In the genomic region with DNA sequence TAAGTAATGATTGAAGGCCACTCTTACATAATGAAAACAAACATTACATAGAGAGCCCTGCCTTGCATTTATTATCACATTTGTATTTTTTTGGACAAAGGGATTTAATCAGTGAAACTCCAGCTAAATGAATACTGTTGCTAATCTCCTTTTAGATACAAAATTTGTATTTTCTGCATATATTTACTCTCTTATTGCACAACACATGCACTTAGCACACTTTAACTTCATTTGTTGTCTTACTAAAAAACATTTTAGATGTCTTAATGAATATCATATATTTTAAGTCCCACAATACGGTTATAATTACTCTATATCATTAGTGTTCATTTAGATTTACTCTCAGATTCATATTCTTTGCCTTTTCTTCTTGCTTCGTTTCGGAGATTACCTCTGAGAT, we compare ENCODE assay signal across 28 cellular contexts.
DNase-seq lines count a peak whose midpoint lies in the region; ATAC-seq, FAIRE-seq and TF ChIP-seq lines count a peak whose summit lies in the region.
"Had no signal": no experiment of that assay in that cellular context is flagged by ENCODE, and none has a peak within 500 bp of the region (broad histone marks: within the 10 kb centered on the region; RNA-seq: fewer than 3 reads in every experiment).

No MANE protein-coding gene starts in this region.

- no peak overlapping the region for H3K4me3 ChIP-seq in HepG2 (replicated peaks in 1 of 3; ENCODE audit: insufficient read depth in 1 of 3, low read depth in 2 of 3, low read length in 3 of 3)
- no peak overlapping the region for H3K4me3 ChIP-seq in right lobe of liver
- no peak overlapping the region for H3K4me3 ChIP-seq in IMR-90 (ENCODE audit: insufficient read depth, low read depth, low read length)
- no peak overlapping the region for H3K4me3 ChIP-seq in neural progenitor cell
- H3K4me3 ChIP-seq: BLaER1, GM12878 had no signal

- CTCF ChIA-PET in HepG2 (lab: Yijun Ruan, JAX; ENCODE audit: low intra/inter-chr PET ratio, low total read pairs) (no interaction called here), IMR-90 (lab: Yijun Ruan, JAX) (interaction anchor here (0.6 kb wide), 1 partner anchor 484 kb away, joined by 3 read pairs; no protein-coding TSS in a partner anchor)

- H2BK120ac ChIP-seq in IMR-90 (ENCODE audit: low read depth, low read length), result no peak overlapping the region

- no peak overlapping the region for H2AK5ac ChIP-seq in IMR-90 (ENCODE audit: low read depth, low read length)

- in situ Hi-C loops in HepG2 (cut with HindIII; ENCODE audit: extremely low pct_ligation_motif_present, low pct_unique_long_range_greater_than_20kb) (no loop called here), IMR-90 (cut with MboI; ENCODE audit: low sequenced_read_pairs) (no loop called here)

- no peaks in the 10 kb centered on the region for H3K36me3 Mint-ChIP-seq in neural progenitor cell
- H3K36me3 Mint-ChIP-seq: CD14-positive monocyte; CD4-positive, alpha-beta memory T cell; CD4-positive, CD25-positive, alpha-beta regulatory T cell; CD8-positive, alpha-beta memory T cell had no signal

- H3K4ac ChIP-seq in IMR-90 (ENCODE audit: low read depth, low read length), result no peak overlapping the region

- no peaks in the 10 kb centered on the region for H3K27me3 ChIP-seq in HepG2 (ENCODE audit: control insufficient read depth in 1 of 2, insufficient read depth in 2 of 2, low read length in 2 of 2)
- H3K27me3 ChIP-seq in right lobe of liver, result no peaks in the 10 kb centered on the region
- H3K27me3 ChIP-seq in IMR-90 (ENCODE audit: control insufficient read depth, insufficient read depth, low read length), result no peaks in the 10 kb centered on the region
- no peaks in the 10 kb centered on the region for H3K27me3 ChIP-seq in neural progenitor cell
- H3K27me3 ChIP-seq: BE2C, BLaER1 had no signal

- no peak overlapping the region for H2AFZ ChIP-seq in HepG2 (ENCODE audit: low read length)
- no peak overlapping the region for H2AFZ ChIP-seq in IMR-90 (replicated peaks; ENCODE audit: low read length, poor library complexity)
- peak overlapping the region; percentile 23 for H2AFZ ChIP-seq in neural progenitor cell (replicated peaks)

- H3K9me1 ChIP-seq in IMR-90 (ENCODE audit: insufficient read depth, low read length), result no peaks in the 10 kb centered on the region

- H3K4me2 ChIP-seq in HepG2 (ENCODE audit: low read depth, low read length), result no peak overlapping the region
- no peak overlapping the region for H3K4me2 ChIP-seq in IMR-90 (ENCODE audit: low read depth, low read length)
- no peak overlapping the region for H3K4me2 ChIP-seq in neural progenitor cell
- H3K4me2 ChIP-seq: BLaER1 had no signal

- no peak overlapping the region for H3K27ac Mint-ChIP-seq in neural progenitor cell
- H3K27ac Mint-ChIP-seq: CD14-positive monocyte; CD4-positive, alpha-beta memory T cell; CD4-positive, CD25-positive, alpha-beta regulatory T cell; CD8-positive, alpha-beta memory T cell had no signal

- H3K79me2 ChIP-seq in HepG2 (ENCODE audit: insufficient read depth, low read length) (no peaks in the 10 kb centered on the region), neural progenitor cell (ENCODE audit: low read depth) (no peaks in the 10 kb centered on the region)

- intact Hi-C loops in HepG2 (cut with micrococcal nuclease; ENCODE audit: unreplicated experiment) (no loop called here), right lobe of liver (cut with DNase I) (no loop called here), IMR-90 (cut with micrococcal nuclease) (no loop called here)

- H3K18ac ChIP-seq in IMR-90 (ENCODE audit: low read depth, low read length), result no peak overlapping the region

- no peaks in the 10 kb centered on the region for H3K9me3 ChIP-seq in HepG2 (ENCODE audit: low read length)
- H3K9me3 ChIP-seq in right lobe of liver, result no peaks in the 10 kb centered on the region
- H3K9me3 ChIP-seq in IMR-90 (ENCODE audit: control insufficient read depth, insufficient read depth, low read length), result no peaks in the 10 kb centered on the region
- H3K9me3 ChIP-seq in neural progenitor cell (ENCODE audit: low read depth), result no peaks in the 10 kb centered on the region
- H3K9me3 ChIP-seq: BE2C, BLaER1 had no signal

- H3K9ac ChIP-seq in HepG2 (ENCODE audit: insufficient read depth, low read depth, low read length) (no peak overlapping the region), IMR-90 (ENCODE audit: low read depth, low read length) (no peak overlapping the region), neural progenitor cell (no peak overlapping the region)
- H3K9ac ChIP-seq: BLaER1 had no signal

- POLR2A ChIA-PET in HepG2 (lab: Yijun Ruan, JAX) (no interaction called here), IMR-90 (lab: Charles Lee; ENCODE audit: unreplicated experiment) (no interaction called here)

- no peak overlapping the region for H2AK9ac ChIP-seq in IMR-90 (replicated peaks; ENCODE audit: low read depth, low read length, poor library complexity)

- TF ChIP-seq RAD21 in HepG2 (CRISPR knock-in tag; IDR thresholded peaks at IDR 0.05) (no peak), IMR-90 (IDR thresholded peaks at IDR 0.05; ENCODE audit: low read length) (no peak)

- no peak overlapping the region for H4K5ac ChIP-seq in IMR-90 (ENCODE audit: low read depth, low read length)

- no peak overlapping the region for H2BK5ac ChIP-seq in IMR-90 (ENCODE audit: low read depth, low read length, poor library complexity, severe bottlenecking)

- H3K27ac ChIP-seq in HepG2 (ENCODE audit: extremely low read length, insufficient read depth, low read length) (no peak overlapping the region), right lobe of liver (no peak overlapping the region), IMR-90 (ENCODE audit: insufficient read depth, low read length) (no peak overlapping the region), neural progenitor cell (no peak overlapping the region)
- H3K27ac ChIP-seq: 22Rv1, BLaER1 had no signal

- no peaks in the 10 kb centered on the region for H4K20me1 ChIP-seq in HepG2 (ENCODE audit: insufficient read depth, low read length)
- no peaks in the 10 kb centered on the region for H4K20me1 ChIP-seq in IMR-90 (ENCODE audit: insufficient read depth, low read length)
- no peaks in the 10 kb centered on the region for H4K20me1 ChIP-seq in neural progenitor cell (ENCODE audit: low read depth)
- H4K20me1 ChIP-seq: BLaER1 had no signal

- TF ChIP-seq EP300 in HepG2 (IDR thresholded peaks at IDR 0.05; ENCODE audit: low read depth in 2 of 2, low read length in 2 of 2) (no peak), HepG2 (CRISPR knock-in tag; IDR thresholded peaks at IDR 0.05; ENCODE audit: borderline replicate concordance) (no peak)

- ATAC-seq in HepG2, result no peak
- no peak for ATAC-seq in right lobe of liver
- no peak for ATAC-seq in IMR-90 (ENCODE audit: low read depth)
- ATAC-seq in HG02852 (IDR thresholded peaks at IDR 0.05; ENCODE audit: unreplicated experiment), result no peak
- ATAC-seq: GM12878 had no signal

- no peaks in the 10 kb centered on the region for H3F3A ChIP-seq in neural progenitor cell (ENCODE audit: low read depth)

- no peak overlapping the region for H2BK20ac ChIP-seq in IMR-90 (ENCODE audit: low read depth, low read length)

- no TSS peak for BruUV-seq in HepG2 (replicated peaks; lab: Mats Ljungman, UMichigan)
- BruUV-seq in IMR-90 (replicated peaks; lab: Mats Ljungman, UMichigan), result no TSS peak

- H4K8ac ChIP-seq in IMR-90 (ENCODE audit: low read depth in 2 of 2, low read length in 2 of 2), result no peak overlapping the region

- H3K79me1 ChIP-seq in IMR-90 (ENCODE audit: low read depth in 1 of 2, low read length in 2 of 2), result no peaks in the 10 kb centered on the region

- H3K56ac ChIP-seq in IMR-90 (ENCODE audit: extremely low read depth, insufficient read depth, low read length), result no peak overlapping the region

- no peak overlapping the region for H4K91ac ChIP-seq in IMR-90 (ENCODE audit: insufficient read depth, low read depth, low read length)

- H3K9me3 Mint-ChIP-seq in neural progenitor cell, result no peaks in the 10 kb centered on the region

- H3K36me3 ChIP-seq in HepG2 (replicated peaks in 1 of 2; ENCODE audit: control insufficient read depth in 1 of 2, insufficient read depth in 2 of 2, low read length in 2 of 2) (no peaks in the 10 kb centered on the region), right lobe of liver (no peaks in the 10 kb centered on the region), IMR-90 (ENCODE audit: control insufficient read depth, insufficient read depth, low read length) (no peaks in the 10 kb centered on the region), neural progenitor cell (no peaks in the 10 kb centered on the region)
- H3K36me3 ChIP-seq: BE2C, BLaER1 had no signal

- 41% methylated on average over 3 of the region's 3 CpGs for WGBS in HepG2 (ENCODE audit: low lambda C conversion rate)
- 78% methylated on average over 3 of the region's 3 CpGs for WGBS in right lobe of liver (ENCODE audit: insufficient coverage, low coverage, low lambda C conversion rate, missing lambda C conversion rate)
- WGBS in IMR-90 (ENCODE audit: extremely low coverage in 2 of 2, insufficient read length in 1 of 2), 2 experiments, result no CpG with 5 or more reads among the region's 3 CpGs

- H3K4me1 Mint-ChIP-seq in neural progenitor cell, result peaks cover 11% of the 10 kb centered on the region
- H3K4me1 Mint-ChIP-seq: CD4-positive, alpha-beta memory T cell; CD4-positive, CD25-positive, alpha-beta regulatory T cell; CD8-positive, alpha-beta memory T cell had no signal

- H3K14ac ChIP-seq in IMR-90 (replicated peaks; ENCODE audit: low read depth, low read length), result no peak overlapping the region

- no peak for FAIRE-seq in HepG2 (lab: Jason Lieb, UNC)
- FAIRE-seq: GM12878, GM12892, GM18507, GM19239 had no signal

- dilution Hi-C loops in IMR-90 (cut with HindIII; ENCODE audit: low sequenced_read_pairs, unreplicated experiment), result no loop called here

- TF ChIP-seq POLR2A in HepG2 (IDR thresholded peaks at IDR 0.05; ENCODE audit: insufficient read depth in 1 of 2, low read depth in 2 of 2, low read length in 2 of 2), result no peak
- no peak for TF ChIP-seq POLR2A in right lobe of liver (IDR thresholded peaks at IDR 0.05)
- no peak for TF ChIP-seq POLR2A in IMR-90 (IDR thresholded peaks at IDR 0.05; ENCODE audit: low read depth, low read length)

- TF ChIP-seq CTCF in HepG2 (CRISPR knock-in tag; IDR thresholded peaks at IDR 0.05) (no peak), right lobe of liver (IDR thresholded peaks at IDR 0.05) (no peak), IMR-90 (conservative IDR thresholded peaks at IDR 0.05; ENCODE audit: low read depth, low read length) (no peak), neural progenitor cell (IDR thresholded peaks at IDR 0.05) (no peak)

- DNase-seq in HepG2 (ENCODE audit: low spot score) (no peak), right lobe of liver (no peak), IMR-90 (no peak), neural progenitor cell (ENCODE audit: low spot score) (no peak), kidney glomerular epithelial cell (lab: John Stamatoyannopoulos, UW) (no peak), NCI-H2029 treated with DMSO at 0.1 percent for 48 hours (lab: John Stamatoyannopoulos, UW) (no peak)
- DNase-seq: ACHN; BE2C; C1 segment of cervical spinal cord; CD4-positive, alpha-beta memory T cell; CD4-positive, CD25-positive, alpha-beta regulatory T cell; CD8-positive, alpha-beta memory T cell; COR-L47; DMS 273 treated with DMSO at 0.1 percent for 48 hours; DMS153; DMS53; DMS79; DND-41; EL; GDM1 had no signal

- H2BK15ac ChIP-seq in IMR-90 (ENCODE audit: low read depth, low read length), result no peak overlapping the region

- H3K27me3 Mint-ChIP-seq in neural progenitor cell (ENCODE audit: insufficient read depth, low read depth), result peaks cover 2% of the 10 kb centered on the region
- H3K27me3 Mint-ChIP-seq: CD4-positive, alpha-beta memory T cell; CD4-positive, CD25-positive, alpha-beta regulatory T cell; CD8-positive, alpha-beta memory T cell had no signal

- H3K4me1 ChIP-seq in HepG2 (ENCODE audit: insufficient read depth, low read length), result no peaks in the 10 kb centered on the region
- no peaks in the 10 kb centered on the region for H3K4me1 ChIP-seq in right lobe of liver
- H3K4me1 ChIP-seq in IMR-90 (ENCODE audit: control insufficient read depth, insufficient read depth, low read length), result no peaks in the 10 kb centered on the region
- H3K4me1 ChIP-seq in neural progenitor cell, result peaks cover 4% of the 10 kb centered on the region
- H3K4me1 ChIP-seq: BE2C had no signal

- H3K4me3 Mint-ChIP-seq in neural progenitor cell, result no peak overlapping the region
- H3K4me3 Mint-ChIP-seq: CD14-positive monocyte; CD4-positive, alpha-beta memory T cell; CD4-positive, CD25-positive, alpha-beta regulatory T cell; CD8-positive, alpha-beta memory T cell had no signal

- no peak overlapping the region for H3K23ac ChIP-seq in IMR-90 (ENCODE audit: low read depth, low read length)
